Comparison of ENCODE assay signal across 25 cellular contexts in the genomic region with DNA sequence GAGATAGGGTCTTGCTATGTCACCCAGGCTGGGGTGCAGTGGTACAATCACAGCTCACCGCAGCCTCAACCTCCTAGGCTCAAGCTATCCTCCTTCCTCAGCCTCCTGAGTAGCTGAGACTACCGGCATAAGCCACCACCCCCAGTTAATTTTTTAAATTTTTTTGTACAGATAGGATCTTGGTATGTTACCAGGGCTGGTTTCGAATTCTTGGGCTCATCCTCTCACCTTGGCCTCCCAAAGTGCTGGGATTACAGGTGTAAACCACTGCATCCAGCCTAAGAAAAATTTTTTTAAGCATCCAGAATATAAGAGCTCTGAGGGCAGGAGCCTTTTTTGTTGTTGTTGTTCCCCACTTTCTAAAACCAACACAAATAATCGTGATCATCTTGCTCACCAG.
"Had no signal": no experiment of that assay in that cellular context is flagged by ENCODE, and none has a peak within 500 bp of the region (broad histone marks: within the 10 kb centered on the region; RNA-seq: fewer than 3 reads in every experiment).

No MANE protein-coding gene starts in this region.

- H3K27ac Mint-ChIP-seq: dendritic cell treated with granulocyte-macrophage colony-stimulating factor and Interleukin-4, amounts not matched to agents 40 ng/mL and 50 ng/mL, for 4 days; effector memory CD8-positive, alpha-beta T cell; endodermal cell had no signal

- H3K4me1 ChIP-seq: colonic mucosa, esophagus muscularis mucosa, gastroesophageal sphincter, heart left ventricle, heart right ventricle had no signal

- H3K4me1 Mint-ChIP-seq: endodermal cell had no signal

- H3K27me3 Mint-ChIP-seq: dendritic cell treated with granulocyte-macrophage colony-stimulating factor and Interleukin-4, amounts not matched to agents 40 ng/mL and 50 ng/mL, for 4 days; effector memory CD8-positive, alpha-beta T cell had no signal

- H3K4me3 ChIP-seq: colonic mucosa, coronary artery, dorsolateral prefrontal cortex, esophagus muscularis mucosa, esophagus squamous epithelium, gastrocnemius medialis, gastroesophageal sphincter, heart left ventricle, heart right ventricle had no signal

- H3K27me3 ChIP-seq: colonic mucosa, dorsolateral prefrontal cortex, esophagus muscularis mucosa, esophagus squamous epithelium, foreskin keratinocyte, gastrocnemius medialis, gastroesophageal sphincter, heart left ventricle, heart right ventricle had no signal

- H3K4me3 Mint-ChIP-seq: dendritic cell treated with granulocyte-macrophage colony-stimulating factor and Interleukin-4, amounts not matched to agents 40 ng/mL and 50 ng/mL, for 4 days; effector memory CD8-positive, alpha-beta T cell; endodermal cell had no signal

- ATAC-seq: effector memory CD8-positive, alpha-beta T cell; esophagus mucosa; foreskin keratinocyte; gastrocnemius medialis; gastroesophageal sphincter; heart left ventricle; heart right ventricle had no signal

- H3K27ac ChIP-seq: colonic mucosa, coronary artery, dorsolateral prefrontal cortex, epithelial cell of prostate, esophagus muscularis mucosa, esophagus squamous epithelium, foreskin keratinocyte, gastrocnemius medialis, gastroesophageal sphincter, heart left ventricle, heart right ventricle had no signal

- DNase-seq: colonic mucosa; cortex of kidney; dermis blood vessel endothelial cell; dorsolateral prefrontal cortex; effector CD4-positive, alpha-beta T cell; effector CD8-positive, alpha-beta T cell; effector memory CD4-positive, alpha-beta T cell; effector memory CD8-positive, alpha-beta T cell; endodermal cell; erythroblast; esophagus squamous epithelium; foreskin fibroblast; foreskin keratinocyte; foreskin melanocyte; gastrocnemius medialis; glutamatergic neuron; head of caudate nucleus; heart left ventricle; heart right ventricle had no signal

- H3K9me3 ChIP-seq: colonic mucosa, esophagus muscularis mucosa, esophagus squamous epithelium, gastrocnemius medialis, gastroesophageal sphincter, heart left ventricle, heart right ventricle had no signal

- H3K9me3 Mint-ChIP-seq: dendritic cell treated with granulocyte-macrophage colony-stimulating factor and Interleukin-4, amounts not matched to agents 40 ng/mL and 50 ng/mL, for 4 days; effector memory CD8-positive, alpha-beta T cell; endodermal cell had no signal
